12 cellular contexts compared by ENCODE assay signal in genomic region chr1:17276568-17276967, GRCh38. TPM values are rescaled to one million over a fixed set of nuclear protein-coding genes. Genes with fewer than 3 reads are reported as not detected.
DNase-seq lines count a peak whose midpoint lies in the region; ATAC-seq and TF ChIP-seq lines count a peak whose summit lies in the region.
"Had no signal": no experiment of that assay in that cellular context is flagged by ENCODE, and none has a peak within 500 bp of the region (broad histone marks: within the 10 kb centered on the region; RNA-seq: fewer than 3 reads in every experiment).

No MANE protein-coding gene starts in this region.

- 65 to 88% methylated on average over 8 to 11 of the region's 11 CpGs for WGBS in body of pancreas, 2 donors
- 49% methylated on average over 11 of the region's 11 CpGs for WGBS in prostate gland

- no peak overlapping the region for H3K27ac ChIP-seq in body of pancreas
- H3K27ac ChIP-seq in prostate gland, result no peak overlapping the region
- H3K27ac ChIP-seq: skin epidermis had no signal

- TF ChIP-seq POLR2A in body of pancreas (IDR thresholded peaks at IDR 0.05), result no peak
- TF ChIP-seq POLR2A in prostate gland (IDR thresholded peaks at IDR 0.05), result no peak

- H3K27me3 ChIP-seq in body of pancreas (no peaks in the 10 kb centered on the region), prostate gland (replicated peaks; ENCODE audit: insufficient read depth) (no peaks in the 10 kb centered on the region)

- H3K9me3 ChIP-seq in body of pancreas (no peaks in the 10 kb centered on the region), prostate gland (no peaks in the 10 kb centered on the region)

- peaks cover 22% of the 10 kb centered on the region for H3K4me1 ChIP-seq in body of pancreas
- no peaks in the 10 kb centered on the region for H3K4me1 ChIP-seq in prostate gland (replicated peaks)

- ATAC-seq in body of pancreas, result no peak
- no peak for ATAC-seq in HG02981 (IDR thresholded peaks at IDR 0.05; ENCODE audit: unreplicated experiment)

- no peaks in the 10 kb centered on the region for H3K36me3 ChIP-seq in body of pancreas (replicated peaks in 1 of 2; ENCODE audit: insufficient read depth in 1 of 2, low read depth in 2 of 2)
- no peaks in the 10 kb centered on the region for H3K36me3 ChIP-seq in prostate gland

- DNase-seq in NCI-H345 (lab: John Stamatoyannopoulos, UW) (peak; percentile 33), NCI-H345 treated with DMSO at 0.1 percent for 48 hours (lab: John Stamatoyannopoulos, UW; ENCODE audit: unreplicated experiment) (no peak), NOMO-1 treated with dmso at 0.1 percent for 144 hours (lab: John Stamatoyannopoulos, UW; ENCODE audit: unreplicated experiment) (peak; percentile 62), body of pancreas (peak in 3 of 4 donors; percentile 18 to 61 (median 37)), prostate gland (ENCODE audit: low spot score) (peak; percentile 14), NCI-H187 (lab: John Stamatoyannopoulos, UW) (no peak), superior temporal gyrus (ENCODE audit: extremely low spot score) (no peak)
- DNase-seq: activated CD4-positive, CD25-positive, alpha-beta regulatory T cell; mesenchymal stem cell had no signal

- H3K4me3 ChIP-seq in body of pancreas, result no peak overlapping the region
- no peak overlapping the region for H3K4me3 ChIP-seq in prostate gland
- H3K4me3 ChIP-seq: skin epidermis had no signal

- TF ChIP-seq CTCF in body of pancreas (IDR thresholded peaks at IDR 0.05) (no peak), prostate gland (IDR thresholded peaks at IDR 0.05) (peak in 1 of 4 experiments; percentile 14)

- intact Hi-C loops in body of pancreas (cut with DNase I) (no loop called here), prostate gland (cut with DNase I) (no loop called here)

RNA-seq across cellular contexts. Expression of gene PADI3, which starts 27.7 kb away (rescaled TPM):
- not detected for total RNA-seq in body of pancreas
- total RNA-seq in prostate gland, result 1 to 10 TPM in 1 of 2 donors, under 1 TPM in 1; 0.18 to 1.2 TPM
- total RNA-seq: NCI-H460 had no signal

RNA-seq across cellular contexts. Expression of gene PADI4, which starts 31.4 kb away (rescaled TPM):
- total RNA-seq in body of pancreas (not detected), prostate gland (not detected)
- total RNA-seq: NCI-H460 had no signal

Comparison
In these comparisons a context has a peak if more than half of its experiments do, and no peak if none do; other contexts are left out.
1. DNase-seq: peak in NCI-H345 (single experiment), NOMO-1 treated with dmso at 0.1 percent for 144 hours (single experiment), body of pancreas (3 of 4) and prostate gland (single experiment); none in NCI-H345 treated with DMSO at 0.1 percent for 48 hours (single experiment), NCI-H187 (0 of 2) and superior temporal gyrus (single experiment).